23 cellular contexts compared by ENCODE assay signal in the genomic region with DNA sequence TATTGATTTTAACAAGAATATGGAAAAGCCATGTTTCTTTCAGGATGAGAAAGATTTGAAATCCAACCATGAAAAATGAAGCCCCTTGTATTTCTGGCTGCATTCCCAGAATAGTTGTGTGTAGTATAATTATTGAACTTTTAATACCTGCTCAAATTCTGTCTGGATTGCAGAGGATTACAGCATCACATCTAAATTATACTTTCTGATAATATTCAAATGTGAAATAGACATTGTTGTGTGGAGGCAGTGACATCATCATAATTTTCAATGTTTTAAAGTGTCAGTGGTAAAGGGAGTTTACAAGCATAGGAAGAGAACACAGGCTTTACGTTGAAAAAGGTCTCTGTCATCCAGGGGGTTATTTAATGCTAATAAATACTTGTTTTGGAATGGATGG.
"Had no signal": no experiment of that assay in that cellular context is flagged by ENCODE, and none has a peak within 500 bp of the region (broad histone marks: within the 10 kb centered on the region; RNA-seq: fewer than 3 reads in every experiment).

No MANE protein-coding gene starts in this region.

- DNase-seq: immature natural killer cell; kidney; left colon; left lung; lower lobe of right lung; naive B cell; natural killer cell; nephron progenitor cell; occipital lobe; psoas muscle; stimulated activated CD4-positive, alpha-beta T cell treated with anti-CD3 and anti-CD28 coated beads, Interleukin-1b, Interleukin-23, amount 100 ng/mL, for 48 hours; stimulated activated CD4-positive, alpha-beta T cell treated with anti-CD3 and anti-CD28 coated beads, Interleukin-2, amount 100 ng/mL, for 48 hours; stimulated activated CD4-positive, alpha-beta T cell treated with anti-CD3 and anti-CD28 coated beads, Interleukin-4, amount 100 ng/mL, for 4 hours; stimulated activated CD8-positive, alpha-beta memory T cell treated with anti-CD3 and anti-CD28 coated beads, Interleukin-4, amount 100 ng/mL, for 48 hours; stimulated activated naive CD4-positive, alpha-beta T cell treated with Interleukin-2 at 50 U/mL for 16 hours; stimulated activated naive CD8-positive, alpha-beta T cell treated with anti-CD3 and anti-CD28 coated beads, Interleukin-15, amount 100 ng/mL, for 72 hours; uterus had no signal

- H3K4me3 ChIP-seq: left lung, lower lobe of right lung, neural progenitor cell, psoas muscle, smooth muscle cell, tibial nerve, uterus had no signal

- H3K4me2 ChIP-seq: neural progenitor cell, smooth muscle cell had no signal

- H3K36me3 ChIP-seq: left lung, lower lobe of right lung, neural progenitor cell, neutrophil, tibial nerve, uterus had no signal

- FAIRE-seq: kidney had no signal

- H3K27ac ChIP-seq: left lung, lower lobe of right lung, neural progenitor cell, neutrophil, parathyroid adenoma, psoas muscle, tibial nerve, uterus had no signal

- H3K9ac ChIP-seq: neural progenitor cell, parathyroid adenoma had no signal

- H3K9me3 ChIP-seq: left lung, lower lobe of right lung, neutrophil, psoas muscle, tibial nerve, uterus had no signal

- H3K4me1 ChIP-seq: left lung, parathyroid adenoma, tibial nerve, uterus had no signal

- H3K27me3 ChIP-seq: left lung, neural progenitor cell, neutrophil, tibial nerve, uterus had no signal

- ATAC-seq: lower lobe of right lung; natural killer cell; stimulated activated memory B cell treated with anti-CD40 and anti-IgM and Interleukin-4, amounts not matched to agents 10 μg/mL and 1 μg/mL and 100 μg/mL, for 72 hours; stimulated activated naive CD8-positive, alpha-beta T cell treated with anti-CD3 and anti-CD28 coated beads, Interleukin-15, amount 100 ng/mL, for 72 hours had no signal

- H2AFZ ChIP-seq: neural progenitor cell, parathyroid adenoma had no signal
